ENCODE assay signal across 14 cellular contexts in the genomic region with DNA sequence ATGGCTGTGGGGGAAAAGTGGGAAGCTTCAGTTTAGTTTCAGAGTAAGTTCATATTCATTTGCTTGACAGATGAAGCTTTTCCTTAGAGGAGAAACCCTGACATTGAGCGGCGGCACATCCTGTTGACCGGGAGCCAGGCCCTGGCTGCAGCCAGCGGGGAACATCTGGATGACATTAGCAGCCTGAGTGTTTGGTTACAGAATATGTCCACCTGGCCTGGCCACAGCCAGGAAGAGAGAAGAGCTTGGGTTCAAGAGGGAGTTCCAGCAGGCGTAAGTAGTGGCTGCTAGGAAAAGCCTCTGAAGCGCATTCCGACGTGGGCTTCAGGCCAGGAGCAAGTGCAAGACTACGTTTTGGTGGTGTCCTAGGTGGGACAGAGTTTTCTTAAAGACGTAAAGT.
"Had no signal": no experiment of that assay in that cellular context is flagged by ENCODE, and none has a peak within 500 bp of the region (broad histone marks: within the 10 kb centered on the region; RNA-seq: fewer than 3 reads in every experiment).

No MANE protein-coding gene starts in this region.

- H3K27ac Mint-ChIP-seq: activated naive CD8-positive, alpha-beta T cell had no signal

- H3K4me1 ChIP-seq: right lobe of liver had no signal

- H3K36me3 ChIP-seq: right lobe of liver had no signal

- H3K9me3 ChIP-seq: right lobe of liver had no signal

- H3K4me3 ChIP-seq: right lobe of liver had no signal

- H3K27ac ChIP-seq: right lobe of liver had no signal

- H3K4me3 Mint-ChIP-seq: activated naive CD8-positive, alpha-beta T cell; brain had no signal

- H3K27me3 ChIP-seq: right lobe of liver had no signal

- DNase-seq: activated CD4-positive, alpha-beta T cell treated with anti-CD3 and anti-CD28 coated beads, Interleukin-2, amount 50 U/mL, for 48 hours; activated gamma-delta T cell; activated T-cell treated with anti-CD3 and anti-CD28 coated beads, Interleukin-2, amount 50 U/mL, for 48 hours; amygdala; cerebellar nuclear complex; dermis blood vessel endothelial cell; glutamatergic neuron; islet precursor cell; mesendoderm; right lobe of liver; stimulated activated CD4-positive, alpha-beta T cell treated with anti-CD3 and anti-CD28 coated beads, Interleukin-12 subunit alpha, Interleukin-12 subunit beta, amount 100 ng/mL, for 4 hours; stimulated activated naive CD4-positive, alpha-beta T cell treated with Interleukin-2 at 50 U/mL for 16 hours had no signal

- H3K36me3 Mint-ChIP-seq: activated naive CD8-positive, alpha-beta T cell; brain had no signal
